In the genomic region with DNA sequence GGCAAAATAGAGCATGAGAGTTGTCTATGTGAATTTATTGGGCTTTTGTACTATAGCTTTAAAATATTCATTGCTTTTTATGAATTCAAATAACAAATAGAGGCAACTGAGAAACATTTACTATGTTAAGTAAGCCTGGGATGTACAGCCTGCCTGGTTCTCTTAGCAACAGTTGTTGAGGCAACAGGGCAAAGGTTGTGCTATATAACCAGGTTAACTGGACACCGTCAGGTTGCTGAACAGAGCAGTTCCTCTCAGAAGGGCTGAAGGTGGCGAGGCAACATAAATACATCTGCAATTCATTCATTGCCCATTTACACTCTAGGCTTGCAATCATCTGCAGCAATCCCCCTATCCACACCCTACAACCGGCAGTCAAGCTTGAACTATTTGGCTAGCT, we compare ENCODE assay signal across 21 cellular contexts.
"Had no signal": no experiment of that assay in that cellular context is flagged by ENCODE, and none has a peak within 500 bp of the region (broad histone marks: within the 10 kb centered on the region; RNA-seq: fewer than 3 reads in every experiment).

No MANE protein-coding gene starts in this region.

- H3K4me1 ChIP-seq: lower lobe of right lung, neural progenitor cell had no signal

- H3K27me3 ChIP-seq: body of pancreas, cardiac muscle cell, neural progenitor cell had no signal

- H3K9me3 ChIP-seq: body of pancreas, lower lobe of right lung, thoracic aorta had no signal

- ATAC-seq: body of pancreas; effector memory CD8-positive, alpha-beta T cell; esophagus mucosa; lower lobe of right lung had no signal

- H3K36me3 ChIP-seq: cardiac muscle cell, lower lobe of right lung, neural progenitor cell, thoracic aorta, WERI-Rb-1 had no signal

- DNase-seq: activated CD4-positive, CD25-positive, alpha-beta regulatory T cell treated with anti-CD3 and anti-CD28 coated beads, Interleukin-2, amount 50 U/mL, for 72 hours; activated gamma-delta T cell treated with Interleukin-2 at 50 U/mL for 16 hours; activated T-cell treated with anti-CD3 and anti-CD28 coated beads, Interleukin-2, amount 50 U/mL, for 1 hour; anterior cingulate cortex; body of pancreas; effector memory CD8-positive, alpha-beta T cell; foreskin melanocyte; glutamatergic neuron; hippocampal formation; lower lobe of right lung; mesendoderm; naive B cell; retina; stimulated activated CD4-positive, alpha-beta T cell treated with anti-CD3 and anti-CD28 coated beads, Interleukin-4, amount 100 ng/mL, for 24 hours; stimulated activated naive CD4-positive, alpha-beta T cell treated with Interleukin-2 at 50 U/mL for 16 hours; T-helper 1 cell; WERI-Rb-1 had no signal

- H3K27ac ChIP-seq: body of pancreas, cardiac muscle cell, lower lobe of right lung, neural progenitor cell, thoracic aorta, WERI-Rb-1 had no signal

- H3K4me3 ChIP-seq: body of pancreas, cardiac muscle cell, lower lobe of right lung, neural progenitor cell, thoracic aorta had no signal
